ENCODE assay signal across 7 cellular contexts in the genomic region with DNA sequence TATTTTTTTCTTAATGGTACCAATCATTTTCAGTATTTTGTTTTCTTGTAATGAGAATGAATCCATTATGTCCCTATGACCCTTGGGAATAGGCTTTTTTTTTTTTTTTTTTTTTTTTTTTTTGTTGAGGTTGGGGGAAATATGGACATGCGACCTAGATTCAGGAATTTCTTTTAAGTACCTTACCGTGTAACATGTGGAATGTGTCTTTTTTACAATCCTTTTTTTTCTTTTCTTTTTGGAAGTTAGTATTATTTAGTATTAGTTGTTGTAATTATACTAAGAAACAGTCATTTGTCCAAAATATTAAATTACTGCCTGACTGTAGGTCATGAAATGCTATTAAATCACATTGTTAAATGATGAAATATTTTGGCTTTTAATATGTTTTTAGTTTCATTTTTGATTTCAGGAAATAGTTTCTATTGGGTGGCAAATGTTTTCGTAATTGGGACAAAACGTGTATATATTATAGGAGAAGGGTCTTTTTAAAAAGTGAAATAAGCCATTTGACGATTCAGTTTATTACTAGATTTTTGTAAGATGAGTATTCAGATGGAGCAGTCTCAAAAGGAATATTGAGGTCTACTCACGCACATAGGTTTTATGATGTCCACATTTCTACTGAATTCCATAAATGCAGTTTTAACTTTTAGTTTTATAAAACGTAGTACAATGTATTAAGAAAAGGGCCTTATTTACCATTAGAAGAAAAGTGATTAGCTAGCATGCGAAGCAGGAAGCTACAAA. TPM values are rescaled to one million over a fixed set of nuclear protein-coding genes. Genes with fewer than 3 reads are reported as not detected.
A peak's percentile ranks its signal among the peaks of the same experiment; 100 is the strongest.
DNase-seq lines count a peak whose midpoint lies in the region; ATAC-seq, FAIRE-seq and TF ChIP-seq lines count a peak whose summit lies in the region.

No MANE protein-coding gene starts in this region.

- H3K4me2 ChIP-seq in PC-9 (peak overlapping the region; percentile 91), skeletal muscle satellite cell (ENCODE audit: low read length) (peak overlapping the region; percentile 91)

- H3K4me1 ChIP-seq in PC-9 (replicated peaks; ENCODE audit: insufficient read depth) (peaks cover 27% of the 10 kb centered on the region), skeletal muscle satellite cell (ENCODE audit: control insufficient read depth, insufficient read depth, low read length) (peaks cover 25% of the 10 kb centered on the region)

- ATAC-seq in GM18868 (IDR thresholded peaks at IDR 0.05; ENCODE audit: unreplicated experiment) (no peak), HG03095 (IDR thresholded peaks at IDR 0.05; ENCODE audit: unreplicated experiment) (no peak)

- BruUV-seq in PC-9 (replicated peaks; lab: Mats Ljungman, UMichigan): no TSS peak

- peak overlapping the region; percentile 25 for H3K27ac ChIP-seq in PC-9
- H3K27ac ChIP-seq in epithelial cell of prostate: peak overlapping the region; percentile 95

- peaks cover 5% of the 10 kb centered on the region; the same call in 1 of the 2 replicates for H3F3A ChIP-seq in PC-9 (ENCODE audit: insufficient read depth, low read depth)

- H3K36me3 ChIP-seq in PC-9 (ENCODE audit: low read depth) (no peaks in the 10 kb centered on the region), skeletal muscle satellite cell (ENCODE audit: insufficient read depth, low read length) (peaks cover 3% of the 10 kb centered on the region)

- peak overlapping the region; percentile 91 for H3K9ac ChIP-seq in skeletal muscle satellite cell (ENCODE audit: low read depth, low read length)

- H4K20me1 ChIP-seq in PC-9 (ENCODE audit: insufficient read depth): peaks cover 19% of the 10 kb centered on the region

- peak overlapping the region; percentile 61; the same call in 1 of the 2 replicates for H3K4me3 ChIP-seq in PC-9
- H3K4me3 ChIP-seq in skeletal muscle satellite cell (ENCODE audit: low read length): peak overlapping the region; percentile 70

- CTCF ChIA-PET in PC-9 (lab: Charles Lee): no interaction called here

- no peaks in the 10 kb centered on the region for H3K9me2 ChIP-seq in PC-9 (ENCODE audit: insufficient read depth)

- intact Hi-C loops in PC-9 (cut with micrococcal nuclease; ENCODE audit: unreplicated experiment): loop anchor here (2.0 to 10.0 kb wide), 5 partner anchors 167 to 493 kb away; no protein-coding TSS in a partner anchor

- no peak for TF ChIP-seq CTCF in PC-9 (conservative IDR thresholded peaks at IDR 0.05)

- H3K79me2 ChIP-seq in PC-9 (ENCODE audit: low read depth): peaks cover 75% of the 10 kb centered on the region

- no peak for DNase-seq in GM18507 (ENCODE audit: extremely low spot score, insufficient read length, low read depth)
- DNase-seq in PC-9: no peak
- DNase-seq in epithelial cell of prostate (ENCODE audit: low read depth, low spot score): no peak
- DNase-seq in activated gamma-delta T cell treated with Interleukin-2 at 50 U/mL for 16 hours: no peak

- peak; percentile 12 for FAIRE-seq in GM18507 (lab: Jason Lieb, UNC)

- no peak overlapping the region for H2AFZ ChIP-seq in PC-9

- POLR2A ChIA-PET in PC-9 (lab: Charles Lee; ENCODE audit: unreplicated experiment): no interaction called here

- H3K27me3 ChIP-seq in PC-9 (ENCODE audit: insufficient read depth, low read depth): no peaks in the 10 kb centered on the region
- no peaks in the 10 kb centered on the region for H3K27me3 ChIP-seq in skeletal muscle satellite cell (ENCODE audit: control insufficient read depth, insufficient read depth, low read length)

- no peaks in the 10 kb centered on the region for H3K9me3 ChIP-seq in PC-9 (ENCODE audit: insufficient read depth, low read depth)
- H3K9me3 ChIP-seq in skeletal muscle satellite cell (replicated peaks; ENCODE audit: low read length): no peaks in the 10 kb centered on the region

RNA-seq across cellular contexts. Expression of gene ARID1B, which starts 4.9 kb away (rescaled TPM):
- total RNA-seq in PC-9 (2021): 38.8 and 42.8 TPM in 2 replicates
- total RNA-seq in skeletal muscle satellite cell (2012; rRNA removed): 23.2 and 28.6 TPM in 2 replicates
